15 cellular contexts compared by ENCODE assay signal in genomic region chr18:69880083-69880482, GRCh38.
DNase-seq lines count a peak whose midpoint lies in the region; ATAC-seq and TF ChIP-seq lines count a peak whose summit lies in the region.
"Had no signal": no experiment of that assay in that cellular context is flagged by ENCODE, and none has a peak within 500 bp of the region (broad histone marks: within the 10 kb centered on the region; RNA-seq: fewer than 3 reads in every experiment).

No MANE protein-coding gene starts in this region.

- no peak overlapping the region for H3K14ac ChIP-seq in H9 (ENCODE audit: insufficient read depth, low read length)

- H4K91ac ChIP-seq in H9 (ENCODE audit: insufficient read length, low read depth, low read length) = no peak overlapping the region

- peaks cover 51 to 56% of the 10 kb centered on the region in 2 donors for H3K36me3 Mint-ChIP-seq in CD4-positive, alpha-beta memory T cell
- H3K36me3 Mint-ChIP-seq in H9 (ENCODE audit: insufficient read depth in 1 of 3, low read depth in 3 of 3) = peaks cover 2 to 4% (median 2%) of the 10 kb centered on the region in 3 experiments; a peak in 3 of 7 replicates
- peaks cover 68% of the 10 kb centered on the region for H3K36me3 Mint-ChIP-seq in activated T-helper 2 cell treated with anti-CD3 and anti-CD28 coated beads, Interferon-gamma antibody, Interleukin-2, Interleukin-4, amounts not matched to agents 10 μg/mL and 5 μg/mL and 100 μg/mL, durations not matched to agents 14 hours and 24 hours and 36 hours (ENCODE audit: low read depth)
- H3K36me3 Mint-ChIP-seq in natural killer cell = peaks cover 6% of the 10 kb centered on the region

- H3K4ac ChIP-seq in H9 (ENCODE audit: low read depth, low read length) = no peak overlapping the region

- H3K9ac ChIP-seq in H9 (ENCODE audit: extremely low read depth, insufficient read length, low read length) = no peak overlapping the region
- H3K9ac ChIP-seq: BLaER1 treated with 17β-estradiol and CSF1 and Interleukin-3, amounts not matched to agents 10 nM and 100 nM had no signal

- POLR2A ChIA-PET in CD4-positive, alpha-beta memory T cell (lab: Charles Lee; ENCODE audit: partially characterized antibody) = no interaction called here

- H3K27ac Mint-ChIP-seq in CD4-positive, alpha-beta memory T cell = peak overlapping the region in 5 of 7 donors; percentile 5 to 82 (median 51)
- H3K27ac Mint-ChIP-seq in H9 = peak overlapping the region; percentile 68 to 98 (median 78)
- H3K27ac Mint-ChIP-seq in activated T-helper 2 cell treated with anti-CD3 and anti-CD28 coated beads, Interferon-gamma antibody, Interleukin-2, Interleukin-4, amounts not matched to agents 10 μg/mL and 5 μg/mL and 100 μg/mL, durations not matched to agents 14 hours and 24 hours and 36 hours = peak overlapping the region; percentile 3
- peak overlapping the region; percentile 7 to 45 for H3K27ac Mint-ChIP-seq in natural killer cell
- H3K27ac Mint-ChIP-seq: HFFc6 had no signal

- DNase-seq in CD4-positive, alpha-beta memory T cell = no peak
- DNase-seq in H9 (no peak), natural killer cell (no peak), SIG-M5 (lab: John Stamatoyannopoulos, UW) (no peak)
- DNase-seq in activated T-helper 2 cell treated with anti-CD3 and anti-CD28 coated beads, Interferon-gamma antibody, Interleukin-2, Interleukin-4, amounts not matched to agents 10 μg/mL and 5 μg/mL and 100 μg/mL, durations not matched to agents 14 hours and 24 hours and 36 hours (ENCODE audit: low spot score) = no peak
- no peak for DNase-seq in central memory CD4-positive, alpha-beta T cell
- DNase-seq: CD8-positive, alpha-beta memory T cell; HFFc6; NCI-H1105 treated with DMSO at 0.1 percent for 48 hours; NCI-H1694; NCI-H2081 treated with DMSO at 0.1 percent for 48 hours had no signal

- H3K27ac ChIP-seq in CD4-positive, alpha-beta memory T cell (ENCODE audit: low read depth, low read length) = no peak overlapping the region
- peak overlapping the region; percentile 73 for H3K27ac ChIP-seq in H9 (ENCODE audit: insufficient read length, low read depth, low read length)
- H3K27ac ChIP-seq: BLaER1 treated with 17β-estradiol and CSF1 and Interleukin-3, amounts not matched to agents 10 nM and 100 nM; HL-60 had no signal

- no peaks in the 10 kb centered on the region for H3K36me3 ChIP-seq in CD4-positive, alpha-beta memory T cell (ENCODE audit: insufficient read depth, low read length)
- H3K36me3 ChIP-seq: BLaER1 treated with 17β-estradiol and CSF1 and Interleukin-3, amounts not matched to agents 10 nM and 100 nM had no signal

- no peaks in the 10 kb centered on the region for H3K23me2 ChIP-seq in H9 (ENCODE audit: insufficient read length, low read depth, low read length, poor library complexity, severe bottlenecking)

- TF ChIP-seq CTCF in H9 (conservative IDR thresholded peaks at IDR 0.05) (no peak), natural killer cell (IDR thresholded peaks at IDR 0.05) (no peak)

- no peaks in the 10 kb centered on the region for H3K79me2 ChIP-seq in H9 (ENCODE audit: insufficient read depth, low read length)

- no peaks in the 10 kb centered on the region for H3K79me1 ChIP-seq in H9 (ENCODE audit: insufficient read depth, low read depth, low read length, poor library complexity, severe bottlenecking)

- no peak overlapping the region for H3T11ph ChIP-seq in H9 (ENCODE audit: low read length)

- no peaks in the 10 kb centered on the region for H3K27me3 ChIP-seq in CD4-positive, alpha-beta memory T cell (ENCODE audit: insufficient read depth, low read length)
- H3K27me3 ChIP-seq in H9 (ENCODE audit: insufficient read depth, low read length) = no peaks in the 10 kb centered on the region
- H3K27me3 ChIP-seq: BLaER1 treated with 17β-estradiol and CSF1 and Interleukin-3, amounts not matched to agents 10 nM and 100 nM had no signal

- no peak overlapping the region for H2BK15ac ChIP-seq in H9 (ENCODE audit: low read depth, low read length)

- H4K5ac ChIP-seq in H9 (ENCODE audit: insufficient read length, low read depth, low read length) = no peak overlapping the region

- peaks cover 41 to 86% (median 57%) of the 10 kb centered on the region in 4 donors for H3K4me1 Mint-ChIP-seq in CD4-positive, alpha-beta memory T cell
- H3K4me1 Mint-ChIP-seq in H9 (peaks cover 34 to 38% of the 10 kb centered on the region in 2 experiments), natural killer cell (peaks cover 83 to 84% of the 10 kb centered on the region in 2 donors)
- H3K4me1 Mint-ChIP-seq in activated T-helper 2 cell treated with anti-CD3 and anti-CD28 coated beads, Interferon-gamma antibody, Interleukin-2, Interleukin-4, amounts not matched to agents 10 μg/mL and 5 μg/mL and 100 μg/mL, durations not matched to agents 14 hours and 24 hours and 36 hours (ENCODE audit: low read depth) = peaks cover 32% of the 10 kb centered on the region

- no peak overlapping the region for H2BK20ac ChIP-seq in H9 (ENCODE audit: low read depth, low read length, poor library complexity, severe bottlenecking)

- no peak overlapping the region for H2BK120ac ChIP-seq in H9 (ENCODE audit: low read depth, low read length, poor library complexity, severe bottlenecking)

- H3K18ac ChIP-seq in H9 (ENCODE audit: insufficient read length, low read depth, low read length) = no peak overlapping the region

- H3K23ac ChIP-seq in H9 (ENCODE audit: insufficient read length, low read depth, low read length) = no peak overlapping the region

- intact Hi-C loops in CD4-positive, alpha-beta memory T cell (cut with micrococcal nuclease) = no loop called here
- intact Hi-C loops in activated T-helper 2 cell treated with anti-CD3 and anti-CD28 coated beads, Interferon-gamma antibody, Interleukin-2, Interleukin-4, amounts not matched to agents 10 μg/mL and 5 μg/mL and 100 μg/mL, durations not matched to agents 14 hours and 24 hours and 36 hours (cut with micrococcal nuclease) = no loop called here
- intact Hi-C loops in natural killer cell (cut with micrococcal nuclease) = no loop called here

- H3K56ac ChIP-seq in H9 (ENCODE audit: insufficient read length, low read depth, low read length) = no peak overlapping the region

- no peak overlapping the region for H2AFZ ChIP-seq in H9 (ENCODE audit: low read length)

- no peaks in the 10 kb centered on the region for H3K27me3 Mint-ChIP-seq in CD4-positive, alpha-beta memory T cell
- no peaks in the 10 kb centered on the region for H3K27me3 Mint-ChIP-seq in H9 (ENCODE audit: low read depth)
- H3K27me3 Mint-ChIP-seq in activated T-helper 2 cell treated with anti-CD3 and anti-CD28 coated beads, Interferon-gamma antibody, Interleukin-2, Interleukin-4, amounts not matched to agents 10 μg/mL and 5 μg/mL and 100 μg/mL, durations not matched to agents 14 hours and 24 hours and 36 hours (ENCODE audit: low read depth) = no peaks in the 10 kb centered on the region
- no peaks in the 10 kb centered on the region for H3K27me3 Mint-ChIP-seq in natural killer cell (ENCODE audit: low read depth in 2 of 2)
- H3K27me3 Mint-ChIP-seq: CD8-positive, alpha-beta memory T cell had no signal

- CTCF ChIA-PET in CD4-positive, alpha-beta memory T cell (lab: Charles Lee; ENCODE audit: partially characterized antibody) = interaction anchor here (1.5 kb wide), 1 partner anchor 88 kb away, joined by 3 read pairs; no protein-coding TSS in a partner anchor

- H2BK12ac ChIP-seq in H9 (ENCODE audit: insufficient read length, low read depth, low read length) = no peak overlapping the region

- no peaks in the 10 kb centered on the region for H3K9me3 Mint-ChIP-seq in CD4-positive, alpha-beta memory T cell
- H3K9me3 Mint-ChIP-seq in H9 (no peaks in the 10 kb centered on the region), natural killer cell (peaks cover 2 to 4% of the 10 kb centered on the region in 2 donors)
- H3K9me3 Mint-ChIP-seq in activated T-helper 2 cell treated with anti-CD3 and anti-CD28 coated beads, Interferon-gamma antibody, Interleukin-2, Interleukin-4, amounts not matched to agents 10 μg/mL and 5 μg/mL and 100 μg/mL, durations not matched to agents 14 hours and 24 hours and 36 hours = peaks cover 10% of the 10 kb centered on the region
- H3K9me3 Mint-ChIP-seq: HFFc6 had no signal

- peaks cover 23% of the 10 kb centered on the region for H3K4me1 ChIP-seq in CD4-positive, alpha-beta memory T cell (ENCODE audit: insufficient read depth, low read length)
- H3K4me1 ChIP-seq in H9 (ENCODE audit: insufficient read depth, low read length) = peaks cover 5% of the 10 kb centered on the region; the same call in 1 of the 2 replicates

- H4K20me1 ChIP-seq in H9 (ENCODE audit: control insufficient read depth, insufficient read depth, insufficient read length) = no peaks in the 10 kb centered on the region
- H4K20me1 ChIP-seq: BLaER1 treated with 17β-estradiol and CSF1 and Interleukin-3, amounts not matched to agents 10 nM and 100 nM had no signal

- no peak for ATAC-seq in natural killer cell
- ATAC-seq in HG02973 (IDR thresholded peaks at IDR 0.05; ENCODE audit: unreplicated experiment) = no peak
- ATAC-seq: Right ventricle myocardium inferior had no signal

- H3K4me2 ChIP-seq in H9 (ENCODE audit: insufficient read depth, insufficient read length, low read length) = no peak overlapping the region
- H3K4me2 ChIP-seq: BLaER1 treated with 17β-estradiol and CSF1 and Interleukin-3, amounts not matched to agents 10 nM and 100 nM had no signal

- H4K8ac ChIP-seq in H9 (replicated peaks; ENCODE audit: insufficient read length, low read depth, low read length) = no peak overlapping the region

- H2BK5ac ChIP-seq in H9 (ENCODE audit: insufficient read length, low read length) = no peak overlapping the region

- peak overlapping the region in 1 of 8 donors; percentile 36 for H3K4me3 Mint-ChIP-seq in CD4-positive, alpha-beta memory T cell
- no peak overlapping the region for H3K4me3 Mint-ChIP-seq in H9
- H3K4me3 Mint-ChIP-seq in activated T-helper 2 cell treated with anti-CD3 and anti-CD28 coated beads, Interferon-gamma antibody, Interleukin-2, Interleukin-4, amounts not matched to agents 10 μg/mL and 5 μg/mL and 100 μg/mL, durations not matched to agents 14 hours and 24 hours and 36 hours (ENCODE audit: low read depth) = no peak overlapping the region
- H3K4me3 Mint-ChIP-seq in natural killer cell = no peak overlapping the region
- H3K4me3 Mint-ChIP-seq: HFFc6 had no signal

- WGBS in H9 (ENCODE audit: extremely low coverage, insufficient read length, low lambda C conversion rate) = no CpG with 5 or more reads among the region's 3 CpGs

- no peaks in the 10 kb centered on the region for H3K9me3 ChIP-seq in CD4-positive, alpha-beta memory T cell (ENCODE audit: control insufficient read depth in 1 of 2, low read length in 2 of 2)
- H3K9me3 ChIP-seq in H9 (ENCODE audit: control insufficient read depth, low read depth, low read length) = no peaks in the 10 kb centered on the region
- H3K9me3 ChIP-seq: BLaER1 treated with 17β-estradiol and CSF1 and Interleukin-3, amounts not matched to agents 10 nM and 100 nM had no signal

- no peak overlapping the region for H2AK5ac ChIP-seq in H9 (ENCODE audit: insufficient read length, low read length)

- no peak overlapping the region for H3K4me3 ChIP-seq in CD4-positive, alpha-beta memory T cell (ENCODE audit: low read length in 2 of 2)
- H3K4me3 ChIP-seq: BLaER1 treated with 17β-estradiol and CSF1 and Interleukin-3, amounts not matched to agents 10 nM and 100 nM had no signal

Comparison
In these comparisons a context has a peak if more than half of its experiments do, and no peak if none do; other contexts are left out.
1. H3K27ac Mint-ChIP-seq: peak in every context shown above with its lines; median percentile 78 in H9; 51 in CD4-positive, alpha-beta memory T cell; 26 in natural killer cell; 3 in activated T-helper 2 cell treated with anti-CD3 and anti-CD28 coated beads, Interferon-gamma antibody, Interleukin-2, Interleukin-4, amounts not matched to agents 10 μg/mL and 5 μg/mL and 100 μg/mL, durations not matched to agents 14 hours and 24 hours and 36 hours.